ENCODE assay signal across 8 cellular contexts in the genomic region with DNA sequence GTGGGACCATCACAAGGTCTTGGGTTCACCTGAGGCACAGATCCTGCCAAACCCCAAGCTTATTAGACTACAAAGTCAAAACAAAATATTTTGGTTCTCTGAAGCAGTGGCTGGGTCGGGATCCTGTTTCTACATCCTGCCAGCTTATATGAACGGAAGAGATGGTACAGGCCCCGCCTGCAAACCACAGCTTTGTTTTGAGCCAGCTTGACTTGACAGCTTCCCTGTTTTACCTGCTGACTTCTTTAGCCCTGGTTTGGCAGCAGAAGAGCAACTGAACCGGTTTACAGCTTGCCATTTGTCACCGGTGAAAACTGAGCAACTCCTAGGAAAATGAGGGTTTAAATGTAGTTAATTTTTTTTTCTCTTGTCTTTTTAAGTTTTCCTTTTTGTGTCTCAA. TPM values are rescaled to one million over a fixed set of nuclear protein-coding genes. Genes with fewer than 3 reads are reported as not detected.
A peak's percentile ranks its signal among the peaks of the same experiment; 100 is the strongest.
DNase-seq lines count a peak whose midpoint lies in the region; ATAC-seq and TF ChIP-seq lines count a peak whose summit lies in the region.

No MANE protein-coding gene starts in this region.

- H3K27ac ChIP-seq in smooth muscle cell (ENCODE audit: low read depth) = peak overlapping the region; percentile 87

- H3K36me3 Mint-ChIP-seq in activated T-cell treated with anti-CD3 and anti-CD28 coated beads, Interleukin-2, amount 50 U/mL, for 24 hours (ENCODE audit: low read depth) = peaks cover 52% of the 10 kb centered on the region

- no peaks in the 10 kb centered on the region for H3K36me3 ChIP-seq in smooth muscle cell (ENCODE audit: low read depth)

- peak overlapping the region; percentile 48 for H3K9ac ChIP-seq in smooth muscle cell (ENCODE audit: low read depth)

- peak overlapping the region; percentile 65 for H3K4me2 ChIP-seq in smooth muscle cell

- 34% methylated on average over 5 of the region's 5 CpGs for whole genome bisulfite sequencing in smooth muscle cell (ENCODE audit: low lambda C conversion rate)

- no peaks in the 10 kb centered on the region for H3K9me3 Mint-ChIP-seq in activated T-cell treated with anti-CD3 and anti-CD28 coated beads, Interleukin-2, amount 50 U/mL, for 24 hours

- no peak overlapping the region for H2AFZ ChIP-seq in smooth muscle cell (ENCODE audit: low read depth)

- H3K27ac Mint-ChIP-seq in activated T-cell treated with anti-CD3 and anti-CD28 coated beads, Interleukin-2, amount 50 U/mL, for 24 hours = peak overlapping the region; percentile 95

- H3K4me1 Mint-ChIP-seq in activated T-cell treated with anti-CD3 and anti-CD28 coated beads, Interleukin-2, amount 50 U/mL, for 24 hours (ENCODE audit: low read depth) = peaks cover 91% of the 10 kb centered on the region

- H3K27me3 ChIP-seq in smooth muscle cell (ENCODE audit: low read depth) = no peaks in the 10 kb centered on the region

- peaks cover 44% of the 10 kb centered on the region for H3K4me1 ChIP-seq in smooth muscle cell (ENCODE audit: low read depth)

- no peak for TF ChIP-seq CTCF in smooth muscle cell (IDR thresholded peaks at IDR 0.05; ENCODE audit: borderline replicate concordance, insufficient read depth, poor library complexity, severe bottlenecking)

- H3K27me3 Mint-ChIP-seq in activated T-cell treated with anti-CD3 and anti-CD28 coated beads, Interleukin-2, amount 50 U/mL, for 24 hours = no peaks in the 10 kb centered on the region

- peaks cover 77% of the 10 kb centered on the region for H4K20me1 ChIP-seq in smooth muscle cell (ENCODE audit: low read depth)

- no peak overlapping the region for H3K4me3 ChIP-seq in smooth muscle cell

- peak overlapping the region; percentile 76 for H3K4me3 Mint-ChIP-seq in activated T-cell treated with anti-CD3 and anti-CD28 coated beads, Interleukin-2, amount 50 U/mL, for 24 hours

- H3K9me3 ChIP-seq in smooth muscle cell (replicated peaks; ENCODE audit: low read depth) = no peaks in the 10 kb centered on the region

- ATAC-seq in HG02840 (IDR thresholded peaks at IDR 0.05; ENCODE audit: low FRiP score, unreplicated experiment) (peak; percentile 60), GM21528 (IDR thresholded peaks at IDR 0.05; ENCODE audit: low FRiP score, unreplicated experiment) (no peak)

- peak; percentile 71 for DNase-seq in GDM1 (lab: John Stamatoyannopoulos, UW)
- peak; percentile 76 for DNase-seq in NOMO-1 treated with dmso at 0.1 percent for 144 hours (lab: John Stamatoyannopoulos, UW; ENCODE audit: unreplicated experiment)
- DNase-seq in activated T-cell treated with anti-CD3 and anti-CD28 coated beads, Interleukin-2, amount 50 U/mL, for 24 hours = peak; percentile 63
- DNase-seq in globus pallidus (ENCODE audit: low spot score) = peak; percentile 40
- no peak for DNase-seq in smooth muscle cell (lab: John Stamatoyannopoulos, UW; ENCODE audit: unreplicated experiment)
- DNase-seq in NCI-H2081 treated with DMSO at 0.1 percent for 48 hours (lab: John Stamatoyannopoulos, UW) = no peak

- H3K79me2 ChIP-seq in smooth muscle cell (ENCODE audit: low read depth) = peaks cover 96% of the 10 kb centered on the region

- peaks cover 35% of the 10 kb centered on the region for H3F3A ChIP-seq in smooth muscle cell (ENCODE audit: low read depth)

RNA-seq across cellular contexts. Expression of gene PACS1, which starts 11.4 kb away (rescaled TPM):
- total RNA-seq in smooth muscle cell = 48.0 and 87.6 TPM in 2 replicates
- polyA plus RNA-seq in smooth muscle cell = 139 and 140 TPM in 2 replicates

RNA-seq across cellular contexts. Expression of gene SF3B2, which starts 29.3 kb away (rescaled TPM):
- total RNA-seq in smooth muscle cell = 104 and 125 TPM in 2 replicates
- polyA plus RNA-seq in smooth muscle cell = 182 and 203 TPM in 2 replicates

RNA-seq across cellular contexts. Expression of gene GAL3ST3, which starts 32.5 kb away (rescaled TPM):
- total RNA-seq in smooth muscle cell = 0.27 TPM in 1 of 2 replicates, not detected in the other
- polyA plus RNA-seq in smooth muscle cell = 0.23 TPM in 1 of 2 replicates, not detected in the other

RNA-seq across cellular contexts. Expression of gene CATSPER1, which starts 55.2 kb away (rescaled TPM):
- total RNA-seq in smooth muscle cell = not detected in 2 replicates
- 0.55 and 1.7 TPM in 2 replicates for polyA plus RNA-seq in smooth muscle cell

Comparison
In these comparisons a context has a peak if more than half of its experiments do, and no peak if none do; other contexts are left out.
1. DNase-seq: peak in GDM1 (single experiment), NOMO-1 treated with dmso at 0.1 percent for 144 hours (single experiment), activated T-cell treated with anti-CD3 and anti-CD28 coated beads, Interleukin-2, amount 50 U/mL, for 24 hours (single experiment) and globus pallidus (single experiment); none in smooth muscle cell (single experiment) and NCI-H2081 treated with DMSO at 0.1 percent for 48 hours (single experiment).